Comparison of ENCODE assay signal across 30 cellular contexts in genomic region chr17:70886648-70887047, GRCh38.
"Had no signal": no experiment of that assay in that cellular context is flagged by ENCODE, and none has a peak within 500 bp of the region (broad histone marks: within the 10 kb centered on the region; RNA-seq: fewer than 3 reads in every experiment).

No MANE protein-coding gene starts in this region.

- H3K27ac ChIP-seq: hepatocyte, lower lobe of right lung, pancreas, prostate gland, skin epidermis, stomach, testis, thyroid gland, transverse colon, upper lobe of left lung, vagina had no signal

- H3K27me3 Mint-ChIP-seq: natural killer cell treated with Interleukin-12 subunit alpha and Interleukin-12 subunit beta and Interleukin-15 and Interleukin-18, amount 100 ng/mL, for 72 hours had no signal

- H3K27me3 ChIP-seq: hepatocyte, pancreas, stomach, testis, thyroid gland, transverse colon, upper lobe of left lung, vagina had no signal

- H3K36me3 ChIP-seq: lower lobe of right lung, pancreas, prostate gland, stomach, thyroid gland, transverse colon, upper lobe of left lung, vagina had no signal

- H3K9me3 Mint-ChIP-seq: mesothelial cell of epicardium had no signal

- DNase-seq: islet precursor cell; left cardiac atrium; lower lobe of right lung; mammary epithelial cell; mesenchymal stem cell; naive thymus-derived CD4-positive, alpha-beta T cell; nucleus accumbens; pancreas; posterior cingulate gyrus; retina; right cardiac atrium; stimulated activated CD4-positive, alpha-beta T cell treated with anti-CD3 and anti-CD28 coated beads, Interleukin-12 subunit alpha, Interleukin-12 subunit beta, amount 100 ng/mL, for 4 hours; stimulated activated CD4-positive, alpha-beta T cell treated with anti-CD3 and anti-CD28 coated beads, Interleukin-15, amount 100 ng/mL, for 24 hours; stimulated activated CD4-positive, alpha-beta T cell treated with anti-CD3 and anti-CD28 coated beads, Interleukin-2, amount 100 ng/mL, for 24 hours; stimulated activated CD4-positive, alpha-beta T cell treated with anti-CD3 and anti-CD28 coated beads, Interleukin-4, amount 100 ng/mL, for 1 hour; stimulated activated naive B cell treated with anti-CD40 and anti-IgM and Interleukin-4, amounts not matched to agents 10 μg/mL and 1 μg/mL and 100 μg/mL, for 72 hours; stimulated activated naive CD8-positive, alpha-beta T cell treated with anti-CD3 and anti-CD28 coated beads, Interleukin-15, Interleukin-2, amounts not matched to agents 100 U/mL and 50 U/mL, for 24 hours; stomach; testis; thyroid gland; transverse colon; upper lobe of left lung had no signal

- H3K79me2 ChIP-seq: hepatocyte had no signal

- H3K9me3 ChIP-seq: lower lobe of right lung, pancreas, prostate gland, testis, thyroid gland, transverse colon, upper lobe of left lung, vagina had no signal

- H2AFZ ChIP-seq: hepatocyte had no signal

- H3K4me3 Mint-ChIP-seq: mesothelial cell of epicardium; naive thymus-derived CD4-positive, alpha-beta T cell; natural killer cell treated with Interleukin-12 subunit alpha and Interleukin-12 subunit beta and Interleukin-15 and Interleukin-18, amount 100 ng/mL, for 72 hours; stimulated activated naive B cell treated with anti-CD40 and anti-IgM and Interleukin-4, amounts not matched to agents 10 μg/mL and 1 μg/mL and 100 μg/mL, for 72 hours had no signal

- H3K27ac Mint-ChIP-seq: mesothelial cell of epicardium; naive thymus-derived CD4-positive, alpha-beta T cell; natural killer cell treated with Interleukin-12 subunit alpha and Interleukin-12 subunit beta and Interleukin-15 and Interleukin-18, amount 100 ng/mL, for 72 hours; stimulated activated naive B cell treated with anti-CD40 and anti-IgM and Interleukin-4, amounts not matched to agents 10 μg/mL and 1 μg/mL and 100 μg/mL, for 72 hours had no signal

- H3K4me1 Mint-ChIP-seq: naive thymus-derived CD4-positive, alpha-beta T cell; stimulated activated naive B cell treated with anti-CD40 and anti-IgM and Interleukin-4, amounts not matched to agents 10 μg/mL and 1 μg/mL and 100 μg/mL, for 72 hours had no signal

- H3K4me2 ChIP-seq: hepatocyte had no signal

- H3K36me3 Mint-ChIP-seq: mesothelial cell of epicardium; naive thymus-derived CD4-positive, alpha-beta T cell; stimulated activated naive B cell treated with anti-CD40 and anti-IgM and Interleukin-4, amounts not matched to agents 10 μg/mL and 1 μg/mL and 100 μg/mL, for 72 hours had no signal

- ATAC-seq: left cardiac atrium; left lobe of liver; lower lobe of right lung; naive thymus-derived CD4-positive, alpha-beta T cell; natural killer cell treated with Interleukin-12 subunit alpha and Interleukin-12 subunit beta and Interleukin-15 and Interleukin-18, amount 100 ng/mL, for 72 hours; pancreas; right cardiac atrium; sciatic nerve; stimulated activated naive B cell treated with anti-CD40 and anti-IgM and Interleukin-4, amounts not matched to agents 10 μg/mL and 1 μg/mL and 100 μg/mL, for 72 hours; stimulated activated naive CD8-positive, alpha-beta T cell treated with anti-CD3 and anti-CD28 coated beads, Interleukin-15, Interleukin-2, amounts not matched to agents 100 U/mL and 50 U/mL, for 24 hours had no signal

- H3K4me3 ChIP-seq: hepatocyte, lower lobe of right lung, pancreas, prostate gland, skin epidermis, stomach, testis, thyroid gland, transverse colon, upper lobe of left lung, vagina had no signal

- H3K4me1 ChIP-seq: lower lobe of right lung, pancreas, prostate gland, stomach, testis, thyroid gland, transverse colon, upper lobe of left lung, vagina had no signal
